In the genomic region with DNA sequence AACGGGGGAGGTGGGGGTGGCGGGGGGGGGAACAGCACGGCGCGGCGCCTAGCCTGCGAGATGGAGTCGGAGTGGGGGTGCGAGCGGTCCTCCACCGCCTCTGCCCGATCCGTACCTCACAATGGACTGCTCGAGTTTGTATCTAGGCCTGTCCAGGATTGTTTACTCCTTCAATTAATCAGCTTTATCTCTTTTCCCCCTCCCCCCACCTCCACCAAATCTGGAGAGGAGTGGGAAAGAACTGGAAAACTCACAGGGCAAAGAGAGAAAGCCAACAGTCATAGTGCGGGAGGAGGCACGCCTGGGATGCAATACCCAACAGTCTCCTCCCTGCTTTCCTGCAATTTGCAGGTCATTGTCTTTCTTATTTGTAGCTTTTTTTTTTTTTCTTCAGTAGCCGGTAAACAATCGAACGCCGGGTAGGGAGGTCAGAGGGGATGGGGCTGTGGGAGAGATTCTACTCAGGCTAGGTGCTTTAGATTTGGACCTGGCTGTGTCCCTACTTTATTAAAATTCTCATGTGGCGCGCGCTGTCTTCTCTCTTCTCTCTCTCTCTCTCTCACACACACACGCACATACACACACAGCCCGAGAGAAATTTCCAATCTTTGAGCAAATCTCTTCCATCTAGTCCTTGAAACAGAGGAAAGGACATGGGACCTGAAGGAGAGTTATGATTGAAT, we compare ENCODE assay signal across 12 cellular contexts. TPM values are rescaled to one million over a fixed set of nuclear protein-coding genes. Genes with fewer than 3 reads are reported as not detected.
DNase-seq lines count a peak whose midpoint lies in the region; TF ChIP-seq lines count a peak whose summit lies in the region.
"Had no signal": no experiment of that assay in that cellular context is flagged by ENCODE, and none has a peak within 500 bp of the region (broad histone marks: within the 10 kb centered on the region; RNA-seq: fewer than 3 reads in every experiment).

No MANE protein-coding gene starts in this region.

- 21% methylated on average over 16 of the region's 25 CpGs for WGBS in smooth muscle cell (ENCODE audit: low lambda C conversion rate)

- peaks cover 5% of the 10 kb centered on the region for H3F3A ChIP-seq in smooth muscle cell (ENCODE audit: low read depth)

- H3K4me3 ChIP-seq in dorsolateral prefrontal cortex (peak overlapping the region in 55 of 59 donors; percentile 9 to 83 (median 46)), smooth muscle cell (peak overlapping the region; percentile 48)

- no peaks in the 10 kb centered on the region for H4K20me1 ChIP-seq in smooth muscle cell (ENCODE audit: low read depth)

- peak overlapping the region; percentile 92 for H3K4me2 ChIP-seq in smooth muscle cell

- no peaks in the 10 kb centered on the region for H3K36me3 ChIP-seq in smooth muscle cell (ENCODE audit: low read depth)

- H3K27ac ChIP-seq in dorsolateral prefrontal cortex (peak overlapping the region in 54 of 59 donors; percentile 12 to 98 (median 73)), smooth muscle cell (ENCODE audit: low read depth) (no peak overlapping the region)

- peaks cover 20% of the 10 kb centered on the region for H3K79me2 ChIP-seq in smooth muscle cell (ENCODE audit: low read depth)

- intact Hi-C loops in dorsolateral prefrontal cortex (cut with DNase I) = loop anchor here (2.0 to 10.0 kb wide), 3 partner anchors 224 to 612 kb away; no protein-coding TSS in a partner anchor

- H3K9ac ChIP-seq in smooth muscle cell (ENCODE audit: low read depth) = no peak overlapping the region

- peak; percentile 84 for DNase-seq in NCI-H82 (lab: John Stamatoyannopoulos, UW)
- no peak for DNase-seq in dorsolateral prefrontal cortex
- DNase-seq in iPS-NIHi11 (ENCODE audit: low spot score) = peak; percentile 33
- DNase-seq in smooth muscle cell (lab: John Stamatoyannopoulos, UW; ENCODE audit: unreplicated experiment) = no peak
- no peak for DNase-seq in activated effector memory CD4-positive, alpha-beta T cell treated with Interleukin-2 at 50 U/mL for 16 hours
- no peak for DNase-seq in activated gamma-delta T cell treated with Interleukin-2 at 50 U/mL for 16 hours
- no peak for DNase-seq in occipital lobe (lab: John Stamatoyannopoulos, UW)
- DNase-seq in activated T-cell treated with anti-CD3 and anti-CD28 coated beads, Interleukin-2, amount 50 U/mL, for 1 hour = no peak
- DNase-seq: activated CD4-positive, CD25-positive, alpha-beta regulatory T cell; CD4-positive, CD25-positive, alpha-beta regulatory T cell; NCI-H526 had no signal

- no peak overlapping the region for H2AFZ ChIP-seq in smooth muscle cell (ENCODE audit: low read depth)

- peaks cover 48% of the 10 kb centered on the region for H3K4me1 ChIP-seq in smooth muscle cell (ENCODE audit: low read depth)

- TF ChIP-seq CTCF in dorsolateral prefrontal cortex (IDR thresholded peaks at IDR 0.05 in 54 of 56, conservative IDR thresholded peaks at IDR 0.05 in 2 of 56; ENCODE audit: low read depth in 1 of 56, partially characterized antibody in 56 of 56) = no peak
- no peak for TF ChIP-seq CTCF in smooth muscle cell (IDR thresholded peaks at IDR 0.05; ENCODE audit: borderline replicate concordance, insufficient read depth, poor library complexity, severe bottlenecking)

- peaks cover 0 to 88% (median 50%) of the 10 kb centered on the region in 45 donors for H3K27me3 ChIP-seq in dorsolateral prefrontal cortex
- peaks cover 54% of the 10 kb centered on the region for H3K27me3 ChIP-seq in smooth muscle cell (ENCODE audit: low read depth)

- no peaks in the 10 kb centered on the region for H3K9me3 ChIP-seq in smooth muscle cell (replicated peaks; ENCODE audit: low read depth)

RNA-seq across cellular contexts. Expression of gene MEIS2, which starts 6.9 kb away (rescaled TPM):
- total RNA-seq in dorsolateral prefrontal cortex = 10 to 100 TPM; 23.7 to 65.2 (median 44.8) TPM
- 18.8 and 33.4 TPM in 2 replicates for total RNA-seq in smooth muscle cell
- polyA plus RNA-seq in smooth muscle cell = 13.0 and 16.7 TPM in 2 replicates
- total RNA-seq in occipital lobe = 151 TPM
- total RNA-seq: activated T-helper 1 cell treated with anti-CD3 and anti-CD28 coated beads, Interleukin-12 subunit alpha, Interleukin-12 subunit beta, Interleukin-2, Interleukin-4 antibody, amounts not matched to agents 30 ng/mL and 10 ng/mL and 1 ng/mL, durations not matched to agents 14 hours and 24 hours and 36 hours; CD4-positive, CD25-positive, alpha-beta regulatory T cell had no signal
- polyA plus RNA-seq: CD4-positive, CD25-positive, alpha-beta regulatory T cell had no signal

Comparison
In these comparisons a context has a peak if more than half of its experiments do, and no peak if none do; other contexts are left out.
1. DNase-seq: peak in NCI-H82 (single experiment) and iPS-NIHi11 (single experiment); none in dorsolateral prefrontal cortex (0 of 10), smooth muscle cell (single experiment), activated effector memory CD4-positive, alpha-beta T cell treated with Interleukin-2 at 50 U/mL for 16 hours (single experiment), activated gamma-delta T cell treated with Interleukin-2 at 50 U/mL for 16 hours (single experiment), occipital lobe (single experiment) and activated T-cell treated with anti-CD3 and anti-CD28 coated beads, Interleukin-2, amount 50 U/mL, for 1 hour (single experiment).